11 cellular contexts compared by ENCODE assay signal in the genomic region with DNA sequence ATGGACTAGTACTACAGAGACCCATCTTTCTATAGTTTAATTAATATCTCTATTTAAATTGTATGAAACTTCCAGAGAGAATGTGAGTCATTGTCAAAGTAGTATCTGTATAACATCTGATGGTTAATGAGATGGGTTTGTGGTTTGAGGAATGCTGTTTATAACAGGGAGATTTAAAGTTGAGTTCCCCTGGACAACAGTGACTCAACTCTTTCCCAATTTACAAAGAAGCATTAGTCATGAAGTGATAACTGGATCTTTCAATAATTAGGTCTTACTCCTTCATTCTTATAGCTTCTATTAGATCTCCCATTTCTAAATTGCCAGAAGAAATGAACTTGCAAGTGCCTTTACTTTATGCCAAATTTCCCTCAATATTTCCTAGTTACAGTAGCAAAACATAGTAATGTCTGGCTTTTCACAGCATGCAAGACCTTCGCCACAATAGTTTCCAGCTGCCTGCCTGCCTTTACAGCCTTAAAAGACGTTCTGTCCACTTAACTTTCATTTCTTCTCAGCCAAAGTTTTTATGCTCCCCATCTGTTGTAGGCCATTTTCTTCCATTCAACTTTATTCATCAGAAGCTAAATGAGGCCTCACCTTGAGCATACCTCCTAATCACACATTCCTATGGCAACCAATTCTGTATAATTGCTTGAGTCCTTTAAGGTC. TPM values are rescaled to one million over a fixed set of nuclear protein-coding genes. Genes with fewer than 3 reads are reported as not detected.
A peak's percentile ranks its signal among the peaks of the same experiment; 100 is the strongest.
DNase-seq lines count a peak whose midpoint lies in the region; ATAC-seq, FAIRE-seq and TF ChIP-seq lines count a peak whose summit lies in the region.
"Had no signal": no experiment of that assay in that cellular context is flagged by ENCODE, and none has a peak within 500 bp of the region (broad histone marks: within the 10 kb centered on the region; RNA-seq: fewer than 3 reads in every experiment).

No MANE protein-coding gene starts in this region.

- H3K27ac ChIP-seq in left ventricle myocardium inferior (replicated peaks) (peak overlapping the region; percentile 24), kidney (ENCODE audit: low read depth in 2 of 2, low read length in 2 of 2) (no peak overlapping the region)

- ATAC-seq in T-cell (replicated peaks in 1 of 4): no peak
- ATAC-seq in HG03095 (IDR thresholded peaks at IDR 0.05; ENCODE audit: unreplicated experiment): no peak

- POLR2A ChIA-PET in T-cell (lab: Charles Lee): no interaction called here

- no peaks in the 10 kb centered on the region for H3K9me3 ChIP-seq in HAP-1
- peaks cover 5% of the 10 kb centered on the region for H3K9me3 ChIP-seq in adipocyte (ENCODE audit: control insufficient read depth, low read length)
- H3K9me3 ChIP-seq in left ventricle myocardium inferior (replicated peaks): peaks cover 17% of the 10 kb centered on the region
- H3K9me3 ChIP-seq in kidney (ENCODE audit: control insufficient read depth in 1 of 2, low read length in 2 of 2): no peaks in the 10 kb centered on the region

- intact Hi-C loops in left ventricle myocardium inferior (cut with micrococcal nuclease): no loop called here
- intact Hi-C loops in kidney (cut with DNase I): no loop called here

- H3K36me3 ChIP-seq in HAP-1 (replicated peaks): no peaks in the 10 kb centered on the region
- no peaks in the 10 kb centered on the region for H3K36me3 ChIP-seq in adipocyte (ENCODE audit: control insufficient read depth, insufficient read depth, low read length, severe bottlenecking)
- no peaks in the 10 kb centered on the region for H3K36me3 ChIP-seq in left ventricle myocardium inferior
- no peaks in the 10 kb centered on the region for H3K36me3 ChIP-seq in kidney (ENCODE audit: control insufficient read depth in 1 of 2, insufficient read depth in 2 of 2, low read length in 2 of 2)

- H3K27me3 Mint-ChIP-seq in T-cell: no peaks in the 10 kb centered on the region
- H3K27me3 Mint-ChIP-seq: dendritic cell treated with granulocyte-macrophage colony-stimulating factor and Interleukin-4, amounts not matched to agents 40 ng/mL and 50 ng/mL, for 4 days; IgD-negative memory B cell had no signal

- H3K4me3 Mint-ChIP-seq in T-cell: no peak overlapping the region
- H3K4me3 Mint-ChIP-seq: dendritic cell treated with granulocyte-macrophage colony-stimulating factor and Interleukin-4, amounts not matched to agents 40 ng/mL and 50 ng/mL, for 4 days; IgD-negative memory B cell; naive B cell had no signal

- no peak for FAIRE-seq in kidney (lab: Jason Lieb, UNC)

- CTCF ChIA-PET in T-cell (lab: Charles Lee): no interaction called here

- peak; percentile 12 to 52 for DNase-seq in HAP-1 (ENCODE audit: low spot score in 2 of 2)
- peak; percentile 92 for DNase-seq in adipocyte (ENCODE audit: low read depth)
- no peak for DNase-seq in left ventricle myocardium inferior
- DNase-seq in smooth muscle cell of the brain vasculature (ENCODE audit: low read depth, low spot score): peak; percentile 46
- no peak for DNase-seq in T-cell
- no peak for DNase-seq in stimulated activated naive CD4-positive, alpha-beta T cell (lab: John Stamatoyannopoulos, UW)
- no peak for DNase-seq in kidney
- DNase-seq: naive B cell had no signal

- H3K36me3 Mint-ChIP-seq in T-cell: no peaks in the 10 kb centered on the region
- H3K36me3 Mint-ChIP-seq: IgD-negative memory B cell, naive B cell had no signal

- H3K4me1 Mint-ChIP-seq in T-cell: no peaks in the 10 kb centered on the region
- H3K4me1 Mint-ChIP-seq: IgD-negative memory B cell, naive B cell had no signal

- no peak overlapping the region for H3K4me3 ChIP-seq in HAP-1
- H3K4me3 ChIP-seq in adipocyte (ENCODE audit: low read length): peak overlapping the region; percentile 54
- no peak overlapping the region for H3K4me3 ChIP-seq in left ventricle myocardium inferior
- H3K4me3 ChIP-seq in kidney (ENCODE audit: low read length in 2 of 2): no peak overlapping the region

- in situ Hi-C loops in HAP-1 (cut with MboI; ENCODE audit: low sequenced_read_pairs): no loop called here

- no peak for TF ChIP-seq CTCF in left ventricle myocardium inferior (IDR thresholded peaks at IDR 0.05; ENCODE audit: borderline replicate concordance)
- no peak for TF ChIP-seq CTCF in kidney (IDR thresholded peaks at IDR 0.05; ENCODE audit: borderline replicate concordance, extremely low read depth, insufficient read depth)

- H3K4me1 ChIP-seq in HAP-1: peaks cover 25% of the 10 kb centered on the region
- H3K4me1 ChIP-seq in adipocyte (ENCODE audit: control insufficient read depth, insufficient read depth, low read length): peaks cover 27% of the 10 kb centered on the region
- H3K4me1 ChIP-seq in left ventricle myocardium inferior: no peaks in the 10 kb centered on the region
- no peaks in the 10 kb centered on the region for H3K4me1 ChIP-seq in kidney (ENCODE audit: control insufficient read depth in 1 of 2, insufficient read depth in 1 of 2, low read depth in 1 of 2, low read length in 2 of 2)

- peak overlapping the region; percentile 69 for H3K9ac ChIP-seq in adipocyte (ENCODE audit: low read length)
- no peak overlapping the region for H3K9ac ChIP-seq in kidney (ENCODE audit: low read length in 2 of 2)

- H3K27me3 ChIP-seq in HAP-1 (ENCODE audit: low read depth): no peaks in the 10 kb centered on the region
- no peaks in the 10 kb centered on the region for H3K27me3 ChIP-seq in adipocyte (replicated peaks; ENCODE audit: control insufficient read depth, insufficient read depth, low read length)
- no peaks in the 10 kb centered on the region for H3K27me3 ChIP-seq in left ventricle myocardium inferior (ENCODE audit: low read depth)

- H3K9me3 Mint-ChIP-seq in T-cell: peaks cover 0 to 8% (median 0%) of the 10 kb centered on the region in 3 donors
- H3K9me3 Mint-ChIP-seq: dendritic cell treated with granulocyte-macrophage colony-stimulating factor and Interleukin-4, amounts not matched to agents 40 ng/mL and 50 ng/mL, for 4 days; IgD-negative memory B cell had no signal

- no peak overlapping the region for H3K27ac Mint-ChIP-seq in T-cell
- H3K27ac Mint-ChIP-seq: dendritic cell treated with granulocyte-macrophage colony-stimulating factor and Interleukin-4, amounts not matched to agents 40 ng/mL and 50 ng/mL, for 4 days; IgD-negative memory B cell; naive B cell had no signal

RNA-seq across cellular contexts. Expression of gene WDR75, which starts 47.7 kb away (rescaled TPM):
- total RNA-seq in left ventricle myocardium inferior (17.0 TPM), T-cell (10 to 100 TPM; 44.4 to 61.7 (median 49.7) TPM), kidney (28.3 TPM)
- 15.6 TPM for polyA plus RNA-seq in kidney (ENCODE audit: insufficient read depth, low read depth, low replicate concordance)

Comparison
In these comparisons a context has a peak if more than half of its experiments do, and no peak if none do; other contexts are left out.
1. DNase-seq: peak in HAP-1 (2 of 2), adipocyte (single experiment) and smooth muscle cell of the brain vasculature (single experiment); none in left ventricle myocardium inferior (single experiment), T-cell (0 of 34), stimulated activated naive CD4-positive, alpha-beta T cell (0 of 6) and kidney (single experiment).